Comparison of ENCODE assay signal across 1 cellular context in genomic region chr19:40419780-40420179, GRCh38.
TF ChIP-seq lines count a peak whose summit lies in the region.

No MANE protein-coding gene starts in this region.

TF ChIP-seq in GM23338, 12 proteins besides CTCF, POLR2A, EP300 and RAD21:
- no peak for TF ChIP-seq CREB1 (CRISPR knock-in tag; IDR thresholded peaks at IDR 0.05; ENCODE audit: low read depth)
- TF ChIP-seq ZNF114 (CRISPR knock-in tag; IDR thresholded peaks at IDR 0.05) = no peak
- TF ChIP-seq REST (IDR thresholded peaks at IDR 0.05; ENCODE audit: unreplicated experiment) = no peak
- TF ChIP-seq STAT1 (IDR thresholded peaks at IDR 0.05; ENCODE audit: unreplicated experiment) = no peak
- no peak for TF ChIP-seq EZH2phosphoT487 (IDR thresholded peaks at IDR 0.05; ENCODE audit: unreplicated experiment)
- no peak for TF ChIP-seq ZNF462 (CRISPR knock-in tag; IDR thresholded peaks at IDR 0.05)
- no peak for TF ChIP-seq NANOG (IDR thresholded peaks at IDR 0.05; ENCODE audit: borderline replicate concordance)
- no peak for TF ChIP-seq POLR2AphosphoS5 (IDR thresholded peaks at IDR 0.05; ENCODE audit: low read depth)
- no peak for TF ChIP-seq ETS1 (IDR thresholded peaks at IDR 0.05)
- TF ChIP-seq EZH2 (IDR thresholded peaks at IDR 0.05; ENCODE audit: low read depth, unreplicated experiment) = no peak
- TF ChIP-seq JUNB (IDR thresholded peaks at IDR 0.05; ENCODE audit: unreplicated experiment) = no peak
- TF ChIP-seq ZNF331 (CRISPR knock-in tag; IDR thresholded peaks at IDR 0.05; ENCODE audit: low read depth) = no peak
